In the genomic region with DNA sequence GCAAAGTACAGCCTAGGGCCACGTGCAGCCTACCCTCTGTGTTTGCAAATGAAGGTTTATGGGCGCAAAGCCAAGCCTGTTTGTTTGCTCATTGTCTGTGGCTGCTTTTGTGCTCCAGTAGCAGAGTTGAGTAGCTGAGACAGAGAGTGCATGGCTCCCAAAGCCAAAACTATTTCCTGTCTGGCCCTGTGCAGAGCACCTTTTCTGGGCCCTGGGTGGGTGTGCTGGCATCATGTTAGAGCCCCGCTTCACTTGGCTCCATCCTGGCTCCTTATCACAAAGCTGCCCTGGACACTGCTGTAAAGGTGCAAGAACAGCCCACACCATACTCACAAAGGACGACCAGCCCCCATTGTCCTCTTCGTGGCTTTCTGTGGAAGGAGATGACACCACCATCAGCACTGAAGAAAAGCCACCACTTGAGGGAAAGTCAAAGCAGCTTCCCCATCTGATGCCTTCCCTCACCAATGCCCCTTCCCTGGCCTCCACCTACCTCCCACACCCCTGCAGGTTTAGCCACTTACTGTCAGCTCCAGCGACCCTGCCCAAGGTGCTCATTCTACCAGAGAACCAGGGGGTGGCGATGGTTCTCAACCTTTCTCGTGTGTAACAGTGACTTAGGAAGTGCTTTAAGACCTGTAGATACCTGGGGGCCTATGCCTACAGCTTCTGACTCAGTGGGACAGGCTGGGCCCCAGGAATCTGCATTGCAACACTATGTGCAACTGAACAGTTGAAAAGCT, we compare ENCODE assay signal across 1 cellular context.
TF ChIP-seq lines count a peak whose summit lies in the region.

No MANE protein-coding gene starts in this region.

TF ChIP-seq in IMR-90, 13 proteins besides CTCF, POLR2A, EP300 and RAD21 (continued from another document):
- TF ChIP-seq, protein P1, sequence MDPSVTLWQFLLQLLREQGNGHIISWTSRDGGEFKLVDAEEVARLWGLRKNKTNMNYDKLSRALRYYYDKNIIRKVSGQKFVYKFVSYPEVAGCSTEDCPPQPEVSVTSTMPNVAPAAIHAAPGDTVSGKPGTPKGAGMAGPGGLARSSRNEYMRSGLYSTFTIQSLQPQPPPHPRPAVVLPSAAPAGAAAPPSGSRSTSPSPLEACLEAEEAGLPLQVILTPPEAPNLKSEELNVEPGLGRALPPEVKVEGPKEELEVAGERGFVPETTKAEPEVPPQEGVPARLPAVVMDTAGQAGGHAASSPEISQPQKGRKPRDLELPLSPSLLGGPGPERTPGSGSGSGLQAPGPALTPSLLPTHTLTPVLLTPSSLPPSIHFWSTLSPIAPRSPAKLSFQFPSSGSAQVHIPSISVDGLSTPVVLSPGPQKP (IDR thresholded peaks at IDR 0.05; ENCODE audit: borderline replicate concordance, low read depth, low read length), result no peak
- TF ChIP-seq MAZ (IDR thresholded peaks at IDR 0.05; ENCODE audit: borderline replicate concordance, low read depth, low read length), result no peak
- no peak for TF ChIP-seq CHD1 (IDR thresholded peaks at IDR 0.05; ENCODE audit: low read depth, low read length)
- no peak for TF ChIP-seq RCOR1 (IDR thresholded peaks at IDR 0.05; ENCODE audit: insufficient replicate concordance, low read length)
- TF ChIP-seq, protein P2, sequence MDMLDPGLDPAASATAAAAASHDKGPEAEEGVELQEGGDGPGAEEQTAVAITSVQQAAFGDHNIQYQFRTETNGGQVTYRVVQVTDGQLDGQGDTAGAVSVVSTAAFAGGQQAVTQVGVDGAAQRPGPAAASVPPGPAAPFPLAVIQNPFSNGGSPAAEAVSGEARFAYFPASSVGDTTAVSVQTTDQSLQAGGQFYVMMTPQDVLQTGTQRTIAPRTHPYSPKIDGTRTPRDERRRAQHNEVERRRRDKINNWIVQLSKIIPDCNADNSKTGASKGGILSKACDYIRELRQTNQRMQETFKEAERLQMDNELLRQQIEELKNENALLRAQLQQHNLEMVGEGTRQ (IDR thresholded peaks at IDR 0.05; ENCODE audit: low read depth, low read length), result no peak
- no peak for TF ChIP-seq NFE2L2 (IDR thresholded peaks at IDR 0.05; ENCODE audit: low read depth, low read length)
- TF ChIP-seq MXI1 (IDR thresholded peaks at IDR 0.05; ENCODE audit: borderline replicate concordance, low read depth, low read length), result no peak
- no peak for TF ChIP-seq MAFK (IDR thresholded peaks at IDR 0.05; ENCODE audit: low read depth, low read length)
- TF ChIP-seq RFX5 (IDR thresholded peaks at IDR 0.05; ENCODE audit: low read depth, low read length), result no peak
- no peak for TF ChIP-seq CEBPB (IDR thresholded peaks at IDR 0.05; ENCODE audit: low read depth, low read length)
- no peak for TF ChIP-seq BHLHE40 (IDR thresholded peaks at IDR 0.05; ENCODE audit: low read depth, low read length)
- no peak for TF ChIP-seq FOS (IDR thresholded peaks at IDR 0.05; ENCODE audit: low read depth, low read length)
TF ChIP-seq in IMR-90: peak in this region for 0.
